Comparison of ENCODE assay signal across 8 cellular contexts in genomic region chr17:80892019-80892855, GRCh38.
A peak's percentile ranks its signal among the peaks of the same experiment; 100 is the strongest.
DNase-seq lines count a peak whose midpoint lies in the region; ATAC-seq and TF ChIP-seq lines count a peak whose summit lies in the region.

No MANE protein-coding gene starts in this region.

- H3K27me3 ChIP-seq in CD4-positive, alpha-beta T cell (ENCODE audit: control insufficient read depth, insufficient read depth, low read length): no peaks in the 10 kb centered on the region

- H3K36me3 Mint-ChIP-seq in CD4-positive, alpha-beta T cell (ENCODE audit: low read depth): peaks cover 63% of the 10 kb centered on the region
- peaks cover 19% of the 10 kb centered on the region for H3K36me3 Mint-ChIP-seq in chondrocyte (ENCODE audit: low read depth)
- H3K36me3 Mint-ChIP-seq in naive B cell: peaks cover 6 to 33% of the 10 kb centered on the region in 2 donors

- intact Hi-C loops in CD4-positive, alpha-beta T cell (cut with DNase I, micrococcal nuclease): loop anchor here (10.0 kb wide), 2 partner anchors 107 to 227 kb away; no protein-coding TSS in a partner anchor

- TF ChIP-seq CTCF in CD4-positive, alpha-beta T cell (IDR thresholded peaks at IDR 0.05): no peak
- TF ChIP-seq CTCF in chondrocyte (IDR thresholded peaks at IDR 0.05): no peak

- no peaks in the 10 kb centered on the region for H3K9me3 ChIP-seq in CD4-positive, alpha-beta T cell (ENCODE audit: control insufficient read depth, low read length)

- POLR2A ChIA-PET in CD4-positive, alpha-beta T cell (lab: Charles Lee): interaction anchor here (0.7 to 1.7 kb wide), 5 partner anchors 15 to 438 kb away, joined by 4 to 6 read pairs (median 6); no protein-coding TSS in a partner anchor

- peaks cover 50% of the 10 kb centered on the region for H3K4me1 Mint-ChIP-seq in CD4-positive, alpha-beta T cell (ENCODE audit: low read depth)
- H3K4me1 Mint-ChIP-seq in chondrocyte (ENCODE audit: low read depth): peaks cover 52% of the 10 kb centered on the region
- H3K4me1 Mint-ChIP-seq in naive B cell: peaks cover 3 to 11% (median 7%) of the 10 kb centered on the region in 3 donors

- H3K4me3 Mint-ChIP-seq in CD4-positive, alpha-beta T cell: peak overlapping the region; percentile 75
- H3K4me3 Mint-ChIP-seq in chondrocyte (ENCODE audit: unreplicated experiment) (peak overlapping the region; percentile 61), naive B cell (no peak overlapping the region)

- no peaks in the 10 kb centered on the region for H3K9me3 Mint-ChIP-seq in CD4-positive, alpha-beta T cell
- H3K9me3 Mint-ChIP-seq in chondrocyte (ENCODE audit: low read depth) (no peaks in the 10 kb centered on the region), naive B cell (no peaks in the 10 kb centered on the region)

- H3K27ac Mint-ChIP-seq in CD4-positive, alpha-beta T cell: peak overlapping the region; percentile 93
- peak overlapping the region; percentile 99 for H3K27ac Mint-ChIP-seq in chondrocyte (ENCODE audit: unreplicated experiment)
- peak overlapping the region in 4 of 6 donors; percentile 17 to 80 (median 30) for H3K27ac Mint-ChIP-seq in naive B cell

- H3K27ac ChIP-seq in CD4-positive, alpha-beta T cell (ENCODE audit: low read depth, low read length): peak overlapping the region; percentile 80

- H3K27me3 Mint-ChIP-seq in CD4-positive, alpha-beta T cell: no peaks in the 10 kb centered on the region
- H3K27me3 Mint-ChIP-seq in chondrocyte (ENCODE audit: low read depth) (no peaks in the 10 kb centered on the region), naive B cell (no peaks in the 10 kb centered on the region)

- CTCF ChIA-PET in CD4-positive, alpha-beta T cell (lab: Charles Lee): interaction anchor here (0.9 to 4.3 kb wide), 7 partner anchors 9 to 317 kb away, joined by 3 to 14 read pairs (median 3); no protein-coding TSS in a partner anchor

- DNase-seq in CD4-positive, alpha-beta T cell: peak; percentile 61 to 88 (median 78)
- DNase-seq in NCI-H1417 treated with DMSO at 0.1 percent for 48 hours (lab: John Stamatoyannopoulos, UW) (peak; percentile 17), chondrocyte (ENCODE audit: low spot score) (peak; percentile 86), naive B cell (no peak)
- peak; percentile 82 to 94 for DNase-seq in activated CD4-positive, alpha-beta T cell treated with anti-CD3 and anti-CD28 coated beads for 4 hours
- peak; percentile 75 for DNase-seq in stimulated activated CD8-positive, alpha-beta memory T cell treated with anti-CD3 and anti-CD28 coated beads, Interleukin-7, amount 100 ng/mL, for 24 hours (ENCODE audit: low read depth)

- ATAC-seq in CD4-positive, alpha-beta T cell (ENCODE audit: poor library complexity): peak; percentile 77
- peak; percentile 54 for ATAC-seq in GM21737 (IDR thresholded peaks at IDR 0.05; ENCODE audit: unreplicated experiment)
- ATAC-seq in naive B cell (ENCODE audit: low read depth in 2 of 2): peak in 1 of 2 donors; percentile 21
- ATAC-seq in GM18858 (IDR thresholded peaks at IDR 0.05; ENCODE audit: unreplicated experiment): no peak

Comparison
In these comparisons a context has a peak if more than half of its experiments do, and no peak if none do; other contexts are left out.
1. H3K27ac Mint-ChIP-seq: peak in every context shown above with its lines; median percentile 99 in chondrocyte; 93 in CD4-positive, alpha-beta T cell; 30 in naive B cell.
2. H3K4me3 Mint-ChIP-seq: peak in CD4-positive, alpha-beta T cell (single experiment) and chondrocyte (single experiment); none in naive B cell (0 of 8).